Comparison of ENCODE assay signal across 9 cellular contexts in genomic region chr6:75281643-75282042, GRCh38. TPM values are rescaled to one million over a fixed set of nuclear protein-coding genes. Genes with fewer than 3 reads are reported as not detected.
DNase-seq lines count a peak whose midpoint lies in the region; ATAC-seq, FAIRE-seq and TF ChIP-seq lines count a peak whose summit lies in the region.
"Had no signal": no experiment of that assay in that cellular context is flagged by ENCODE, and none has a peak within 500 bp of the region (broad histone marks: within the 10 kb centered on the region; RNA-seq: fewer than 3 reads in every experiment).

No MANE protein-coding gene starts in this region.

- intact Hi-C loops in natural killer cell (cut with micrococcal nuclease) = no loop called here

- H3K27me3 ChIP-seq in astrocyte (ENCODE audit: insufficient read depth, low read length) (no peaks in the 10 kb centered on the region), small intestine (ENCODE audit: control insufficient read depth in 2 of 2, insufficient read depth in 2 of 2, low read length in 2 of 2) (no peaks in the 10 kb centered on the region)

- H3K36me3 ChIP-seq in astrocyte (ENCODE audit: insufficient read depth, low read length) (no peaks in the 10 kb centered on the region), small intestine (ENCODE audit: control insufficient read depth in 2 of 2, insufficient read depth in 2 of 2, low read length in 2 of 2) (no peaks in the 10 kb centered on the region)

- peak overlapping the region; percentile 97 for H3K4me2 ChIP-seq in astrocyte (ENCODE audit: low read length)

- H3K9me3 Mint-ChIP-seq in astrocyte (ENCODE audit: unreplicated experiment) = no peaks in the 10 kb centered on the region
- H3K9me3 Mint-ChIP-seq in natural killer cell = no peaks in the 10 kb centered on the region

- peaks cover 53% of the 10 kb centered on the region for H4K20me1 ChIP-seq in astrocyte (ENCODE audit: insufficient read depth, low read length)

- peak overlapping the region; percentile 47 for H3K9ac ChIP-seq in astrocyte (ENCODE audit: low read length)

- no peak for DNase-seq in astrocyte (ENCODE audit: low read depth)
- DNase-seq in natural killer cell = no peak
- DNase-seq in ureter (ENCODE audit: low spot score) = no peak
- DNase-seq in SIG-M5 (lab: John Stamatoyannopoulos, UW) = no peak
- DNase-seq in occipital lobe (lab: John Stamatoyannopoulos, UW) = no peak
- DNase-seq in small intestine = no peak
- DNase-seq: T1000 had no signal

- no peak overlapping the region for H3K27ac Mint-ChIP-seq in astrocyte (ENCODE audit: unreplicated experiment)
- peak overlapping the region in 1 of 2 donors; percentile 61 for H3K27ac Mint-ChIP-seq in natural killer cell

- no peak overlapping the region for H3K27ac ChIP-seq in astrocyte (ENCODE audit: low read depth, low read length)
- H3K27ac ChIP-seq in small intestine (ENCODE audit: low read depth in 1 of 2, low read length in 1 of 2) = no peak overlapping the region

- H2AFZ ChIP-seq in astrocyte (ENCODE audit: low read depth, low read length) = no peak overlapping the region

- H3K4me1 ChIP-seq in astrocyte (ENCODE audit: insufficient read depth, low read length) (peaks cover 22% of the 10 kb centered on the region), small intestine (ENCODE audit: control insufficient read depth in 2 of 2, insufficient read depth in 1 of 2, low read depth in 1 of 2, low read length in 1 of 2) (peaks cover 2 to 11% of the 10 kb centered on the region in 2 donors)

- FAIRE-seq in astrocyte (lab: Jason Lieb, UNC) (no peak), small intestine (lab: Jason Lieb, UNC) (no peak)

- peak; percentile 17 for ATAC-seq in HG02981 (IDR thresholded peaks at IDR 0.05; ENCODE audit: unreplicated experiment)
- no peak for ATAC-seq in natural killer cell

- H3K79me2 ChIP-seq in astrocyte (ENCODE audit: insufficient read depth, low read length) = peaks cover 83% of the 10 kb centered on the region

- H3K36me3 Mint-ChIP-seq in astrocyte (ENCODE audit: low read depth, unreplicated experiment) (no peaks in the 10 kb centered on the region), natural killer cell (no peaks in the 10 kb centered on the region)

- H3K9me3 ChIP-seq in astrocyte (ENCODE audit: insufficient read depth, low read depth, low read length) (no peaks in the 10 kb centered on the region), small intestine (ENCODE audit: control insufficient read depth, low read depth) (no peaks in the 10 kb centered on the region)

- H3K4me1 Mint-ChIP-seq in astrocyte (ENCODE audit: low read depth, unreplicated experiment) = peaks cover 25% of the 10 kb centered on the region
- H3K4me1 Mint-ChIP-seq in natural killer cell = peaks cover 38 to 39% of the 10 kb centered on the region in 2 donors

- H3K27me3 Mint-ChIP-seq in astrocyte (ENCODE audit: low read depth, unreplicated experiment) = no peaks in the 10 kb centered on the region
- no peaks in the 10 kb centered on the region for H3K27me3 Mint-ChIP-seq in natural killer cell (ENCODE audit: low read depth in 2 of 2)

- H3K4me3 ChIP-seq in GM08714 (ENCODE audit: low read length) (peak overlapping the region; percentile 75; the same call in 1 of the 2 replicates), astrocyte (ENCODE audit: insufficient read depth, low read depth, low read length) (no peak overlapping the region), small intestine (ENCODE audit: low read depth in 1 of 2, low read length in 2 of 2) (no peak overlapping the region)

- no peak overlapping the region for H3K4me3 Mint-ChIP-seq in astrocyte (ENCODE audit: unreplicated experiment)
- H3K4me3 Mint-ChIP-seq in natural killer cell = peak overlapping the region; percentile 18

- TF ChIP-seq CTCF in astrocyte (IDR thresholded peaks at IDR 0.05; ENCODE audit: insufficient read depth, low read depth, low read length) (no peak), natural killer cell (IDR thresholded peaks at IDR 0.05) (no peak)

RNA-seq across cellular contexts. Expression of gene TMEM30A, which starts 2.9 kb away (rescaled TPM):
- 166 and 171 TPM in 2 replicates for total RNA-seq in astrocyte
- total RNA-seq in natural killer cell = 10 to 100 TPM; 43.8 to 72.0 (median 60.7) TPM
- total RNA-seq in ureter = 125 TPM
- 166 TPM for total RNA-seq in occipital lobe
- 10 to 100 TPM; 13.0 to 33.1 (median 13.2) TPM for polyA plus RNA-seq in small intestine

RNA-seq across cellular contexts. Expression of gene COX7A2, which starts 38.0 kb away (rescaled TPM):
- total RNA-seq in astrocyte (429 and 463 TPM in 2 replicates), natural killer cell (100 to 1,000 TPM; 161 to 215 (median 166) TPM), ureter (353 TPM), occipital lobe (129 TPM)
- 1,000 to 10,000 TPM in 2 of 3 donors, 100 to 1,000 TPM in 1; 712 to 1,298 (median 1,108) TPM for polyA plus RNA-seq in small intestine
